Comparison of ENCODE assay signal across 19 cellular contexts in genomic region chr10:102046095-102046494, GRCh38. TPM values are rescaled to one million over a fixed set of nuclear protein-coding genes. Genes with fewer than 3 reads are reported as not detected.
DNase-seq lines count a peak whose midpoint lies in the region; ATAC-seq, FAIRE-seq and TF ChIP-seq lines count a peak whose summit lies in the region.
"Had no signal": no experiment of that assay in that cellular context is flagged by ENCODE, and none has a peak within 500 bp of the region (broad histone marks: within the 10 kb centered on the region; RNA-seq: fewer than 3 reads in every experiment).

No MANE protein-coding gene starts in this region.

- H3K27ac ChIP-seq in K562 (ENCODE audit: extremely low read depth, low read depth, low read length), result no peak overlapping the region
- peak overlapping the region; percentile 61 for H3K27ac ChIP-seq in lower lobe of right lung
- H3K27ac ChIP-seq: 22Rv1, A549, C4-2B, HL-60 had no signal

- H3K27me3 ChIP-seq in K562 (ENCODE audit: control insufficient read depth in 2 of 2, insufficient read depth in 2 of 2, low read length in 2 of 2) (no peaks in the 10 kb centered on the region), lower lobe of right lung (ENCODE audit: low read depth) (no peaks in the 10 kb centered on the region)

- TF ChIP-seq POLR2A in K562 (conservative IDR thresholded peaks at IDR 0.05), result no peak

- no peak overlapping the region for H3K4me3 ChIP-seq in K562
- H3K4me3 ChIP-seq in lower lobe of right lung, result no peak overlapping the region
- H3K4me3 ChIP-seq: A549, GM23338 had no signal

- POLR2A ChIA-PET in K562 (lab: Yijun Ruan, JAX), result interaction anchor here (1.3 kb wide), 1 partner anchor 10 kb away, joined by 10 read pairs; the partner anchor contains the start of gene ARMH3

- no peak overlapping the region for H2AFZ ChIP-seq in K562 (ENCODE audit: low read depth, low read length)
- H2AFZ ChIP-seq: GM23338 had no signal

- WGBS in K562 (ENCODE audit: insufficient coverage, low coverage, missing lambda C conversion rate), result 80% methylated on average over 2 of the region's 2 CpGs

- no peaks in the 10 kb centered on the region for H4K20me1 ChIP-seq in K562 (replicated peaks; ENCODE audit: control insufficient read depth, insufficient read depth, low read length)

- H3K4me1 ChIP-seq in K562 (replicated peaks in 1 of 2; ENCODE audit: control insufficient read depth in 2 of 2, insufficient read depth in 2 of 2, low read length in 2 of 2) (no peaks in the 10 kb centered on the region; a peak in 3 of 5 replicates), lower lobe of right lung (peaks cover 22% of the 10 kb centered on the region)
- H3K4me1 ChIP-seq: A549 had no signal

- no TSS peak for BruUV-seq in K562 (replicated peaks; lab: Mats Ljungman, UMichigan)

- peaks cover 4% of the 10 kb centered on the region for H3K36me3 Mint-ChIP-seq in T-helper 1 cell treated with Interleukin-12 subunit alpha and Interleukin-12 subunit beta and Interleukin-4 antibody, amounts not matched to agents 30 μg/mL and 1 μg/mL, for 36 hours (ENCODE audit: low read depth)

- no peaks in the 10 kb centered on the region for H3K9me1 ChIP-seq in K562 (ENCODE audit: control insufficient read depth, insufficient read depth, low read length)

- peaks cover 27% of the 10 kb centered on the region for H3K79me2 ChIP-seq in K562 (ENCODE audit: control insufficient read depth, insufficient read depth, low read length)

- TF ChIP-seq RAD21 in K562 (CRISPR knock-in tag; conservative IDR thresholded peaks at IDR 0.05 in 1 of 2, IDR thresholded peaks at IDR 0.05 in 1 of 2), result no peak

- peak overlapping the region; percentile 45 for H3K27ac Mint-ChIP-seq in T-helper 1 cell treated with Interleukin-12 subunit alpha and Interleukin-12 subunit beta and Interleukin-4 antibody, amounts not matched to agents 30 μg/mL and 1 μg/mL, for 36 hours
- H3K27ac Mint-ChIP-seq: CD4-positive, alpha-beta T cell; GM23338; HFFc6 had no signal

- no peak overlapping the region for H3K4me3 Mint-ChIP-seq in T-helper 1 cell treated with Interleukin-12 subunit alpha and Interleukin-12 subunit beta and Interleukin-4 antibody, amounts not matched to agents 30 μg/mL and 1 μg/mL, for 36 hours
- H3K4me3 Mint-ChIP-seq: CD4-positive, alpha-beta T cell; GM23338; HFFc6 had no signal

- no peak for ATAC-seq in K562
- ATAC-seq in lower lobe of right lung, result no peak
- ATAC-seq in HG03139 (IDR thresholded peaks at IDR 0.05; ENCODE audit: unreplicated experiment), result no peak
- ATAC-seq: A549, GM23338 had no signal

- TF ChIP-seq EP300 in K562 (IDR thresholded peaks at IDR 0.05; ENCODE audit: low read length), result no peak

- no peaks in the 10 kb centered on the region; the same call in 2 of the 3 replicates for H3K36me3 ChIP-seq in K562 (ENCODE audit: control insufficient read depth, insufficient read depth, low read length)
- H3K36me3 ChIP-seq in lower lobe of right lung, result no peaks in the 10 kb centered on the region

- CTCF ChIA-PET in K562 (lab: Yijun Ruan, JAX; ENCODE audit: low intra/inter-chr PET ratio), result interaction anchor here (0.5 to 0.6 kb wide), 2 partner anchors 39 to 876 kb away, joined by 3 to 7 read pairs; no protein-coding TSS in a partner anchor

- no peaks in the 10 kb centered on the region for H3K27me3 Mint-ChIP-seq in T-helper 1 cell treated with Interleukin-12 subunit alpha and Interleukin-12 subunit beta and Interleukin-4 antibody, amounts not matched to agents 30 μg/mL and 1 μg/mL, for 36 hours (ENCODE audit: low read depth)
- H3K27me3 Mint-ChIP-seq: CD4-positive, alpha-beta T cell had no signal

- no peaks in the 10 kb centered on the region for H3K9me3 Mint-ChIP-seq in T-helper 1 cell treated with Interleukin-12 subunit alpha and Interleukin-12 subunit beta and Interleukin-4 antibody, amounts not matched to agents 30 μg/mL and 1 μg/mL, for 36 hours
- H3K9me3 Mint-ChIP-seq: CD4-positive, alpha-beta T cell; GM23338; HFFc6 had no signal

- TF ChIP-seq CTCF in K562 (IDR thresholded peaks at IDR 0.05 in 2 of 3, conservative IDR thresholded peaks at IDR 0.05 in 1 of 3; ENCODE audit: insufficient read depth in 2 of 3, low read depth in 1 of 3, low read length in 3 of 3) (no peak), lower lobe of right lung (IDR thresholded peaks at IDR 0.05) (no peak)

- in situ Hi-C loops in K562 (cut with MboI), result loop anchor here (25.0 kb wide), 1 partner anchor 1059 kb away; the partner anchor contains the start of genes LZTS2, MRPL43 and TWNK

- H3K9me3 ChIP-seq in K562 (replicated peaks; ENCODE audit: control insufficient read depth, insufficient read depth, low read depth, low read length), result no peaks in the 10 kb centered on the region
- H3K9me3 ChIP-seq in lower lobe of right lung, result no peaks in the 10 kb centered on the region
- H3K9me3 ChIP-seq: A549 had no signal

- H3K4me1 Mint-ChIP-seq in T-helper 1 cell treated with Interleukin-12 subunit alpha and Interleukin-12 subunit beta and Interleukin-4 antibody, amounts not matched to agents 30 μg/mL and 1 μg/mL, for 36 hours (ENCODE audit: low read depth), result peaks cover 11% of the 10 kb centered on the region

- H3K9ac ChIP-seq in K562 (ENCODE audit: insufficient read depth in 1 of 2, low read depth in 2 of 2, low read length in 2 of 2), result no peak overlapping the region

- DNase-seq in T-helper 1 cell (no peak), K562 (ENCODE audit: extremely low read depth in 1 of 4, low spot score in 3 of 4) (no peak), lower lobe of right lung (no peak), MV-4-11 (lab: John Stamatoyannopoulos, UW) (no peak)
- no peak for DNase-seq in stimulated activated CD8-positive, alpha-beta memory T cell treated with anti-CD3 and anti-CD28 coated beads, Interleukin-4, amount 100 ng/mL, for 48 hours
- DNase-seq: AML-193; Calu3; CD4-positive, alpha-beta T cell; DMS79 treated with DMSO at 0.1 percent for 48 hours; GF-D8; HFFc6 had no signal

- no peak for FAIRE-seq in K562 (lab: Jason Lieb, UNC)
- FAIRE-seq: A549, H54 had no signal

- intact Hi-C loops in K562 (cut with micrococcal nuclease), result no loop called here
- intact Hi-C loops in lower lobe of right lung (cut with DNase I), result no loop called here

- no peak overlapping the region for H3K4me2 ChIP-seq in K562 (ENCODE audit: insufficient read depth, low read length)
- H3K4me2 ChIP-seq: A549, GM23338 had no signal

TF ChIP-seq in K562, 482 proteins besides CTCF, POLR2A, EP300 and RAD21:
- no peak for TF ChIP-seq JUNB (CRISPR knock-in tag; conservative IDR thresholded peaks at IDR 0.05)
- peak; percentile 77 for TF ChIP-seq ZNF512 (tag; IDR thresholded peaks at IDR 0.05)

RNA-seq across cellular contexts. Expression of gene ARMH3, which starts 9.9 kb away (rescaled TPM):
- not detected in 2 replicates for total RNA-seq in K562 (2011; cell fraction: chromatin; rRNA removed; ENCODE audit: low replicate concordance)
- 0.83 and 1.1 TPM in 2 replicates for total RNA-seq in K562 (2011; cell fraction: nucleolus; rRNA removed)
- not detected in 2 replicates for total RNA-seq in K562 (2011; cell fraction: nucleoplasm; rRNA removed)
- total RNA-seq in K562 (2014; rRNA removed), result 0.53 TPM in 1 of 2 replicates, not detected in the other
- not detected in 2 replicates for total RNA-seq in K562 (2014; rRNA removed; fragmentation: Illumina TruSeq; extraction: Trizol)
- 0.29 and 0.49 TPM in 2 replicates for total RNA-seq in K562 (2015; rRNA removed; fragmentation: Illumina TruSeq; extraction: Trizol)
- total RNA-seq in K562 (2021), result 0.73 and 0.89 TPM in 2 replicates
- polyA plus RNA-seq in K562 (2011; rRNA removed), result not detected in 2 replicates
- polyA plus RNA-seq in K562 (2011; cell fraction: cytosol; rRNA removed), result not detected in 2 replicates
- polyA plus RNA-seq in K562 (2011; cell fraction: nucleus; rRNA removed), result 0.61 and 0.83 TPM in 2 replicates
- 0.40 TPM in 1 of 2 replicates, not detected in the other for polyA plus RNA-seq in K562 (2012)
- polyA plus RNA-seq in K562 (2014; fragmentation: Illumina TruSeq; extraction: Trizol), result not detected in 2 replicates
- polyA plus RNA-seq in K562 (2014; fragmentation: Nextera tagmentation; extraction: Ambion mirVana), result not detected
- polyA plus RNA-seq in K562 (2014; rRNA removed), result not detected in 2 replicates
- not detected in 2 replicates for polyA minus RNA-seq in K562 (2011; rRNA and poly(A)+ RNA removed)
- not detected in 2 replicates for polyA minus RNA-seq in K562 (2011; cell fraction: cytosol; rRNA and poly(A)+ RNA removed)
- polyA minus RNA-seq in K562 (2011; cell fraction: nucleus; rRNA and poly(A)+ RNA removed), result 0.54 and 1.7 TPM in 2 replicates
- 38.6 TPM for total RNA-seq in lower lobe of right lung

RNA-seq across cellular contexts. Expression of gene HPS6, which starts 19.1 kb away (rescaled TPM):
- 1.9 and 6.9 TPM in 2 replicates for total RNA-seq in K562 (2011; cell fraction: chromatin; rRNA removed; ENCODE audit: low replicate concordance)
- total RNA-seq in K562 (2011; cell fraction: nucleolus; rRNA removed), result 8.7 and 9.2 TPM in 2 replicates
- total RNA-seq in K562 (2011; cell fraction: nucleoplasm; rRNA removed), result 2.4 and 3.9 TPM in 2 replicates
- 12.7 and 17.6 TPM in 2 replicates for total RNA-seq in K562 (2014; rRNA removed)
- total RNA-seq in K562 (2014; rRNA removed; fragmentation: Illumina TruSeq; extraction: Trizol), result 2.3 and 3.8 TPM in 2 replicates
- 7.7 and 8.2 TPM in 2 replicates for total RNA-seq in K562 (2015; rRNA removed; fragmentation: Illumina TruSeq; extraction: Trizol)
- 14.0 and 15.1 TPM in 2 replicates for total RNA-seq in K562 (2021)
- 2.7 and 3.0 TPM in 2 replicates for polyA plus RNA-seq in K562 (2011; rRNA removed)
- 3.3 and 9.2 TPM in 2 replicates for polyA plus RNA-seq in K562 (2011; cell fraction: cytosol; rRNA removed)
- polyA plus RNA-seq in K562 (2011; cell fraction: nucleus; rRNA removed), result 2.3 and 3.7 TPM in 2 replicates
- 7.3 and 7.7 TPM in 2 replicates for polyA plus RNA-seq in K562 (2012)
- 4.5 and 6.4 TPM in 2 replicates for polyA plus RNA-seq in K562 (2014; fragmentation: Illumina TruSeq; extraction: Trizol)
- under 1 TPM; 0.45 to 0.55 TPM for polyA plus RNA-seq in K562 (2014; fragmentation: Nextera tagmentation; extraction: Ambion mirVana)
- polyA plus RNA-seq in K562 (2014; rRNA removed), result 6.7 and 8.3 TPM in 2 replicates
- polyA minus RNA-seq in K562 (2011; rRNA and poly(A)+ RNA removed), result 2.8 and 4.2 TPM in 2 replicates
- 5.6 and 6.1 TPM in 2 replicates for polyA minus RNA-seq in K562 (2011; cell fraction: cytosol; rRNA and poly(A)+ RNA removed)
- 6.1 and 8.1 TPM in 2 replicates for polyA minus RNA-seq in K562 (2011; cell fraction: nucleus; rRNA and poly(A)+ RNA removed)
- 21.8 TPM for total RNA-seq in lower lobe of right lung

Comparison
In these comparisons a context has a peak if more than half of its experiments do, and no peak if none do; other contexts are left out.
1. RNA of gene ARMH3, which starts 9.9 kb away (total RNA-seq): 38.6 TPM in lower lobe of right lung (single experiment); 0.29 to 1.1 TPM in K562; every median in the first group is over 10 times any median in the second.